15 cellular contexts compared by ENCODE assay signal in the genomic region with DNA sequence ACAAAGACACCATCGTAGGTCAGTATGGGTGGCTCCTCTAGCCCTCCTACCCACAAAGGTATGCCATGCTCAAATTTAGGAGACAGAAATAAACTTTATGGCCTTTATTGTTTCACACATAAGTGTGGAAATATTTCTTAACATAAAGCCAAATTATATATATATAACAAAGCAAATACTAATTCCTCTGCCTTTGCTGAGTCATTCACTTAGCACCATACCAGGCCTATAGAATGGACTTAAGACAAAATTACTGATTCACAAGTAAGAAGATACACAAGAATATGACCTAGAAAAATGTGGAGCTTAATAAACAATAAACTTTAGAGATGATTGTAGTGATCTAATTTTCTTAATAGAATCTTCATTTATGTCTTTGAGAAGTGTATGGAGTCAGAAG. TPM values are rescaled to one million over a fixed set of nuclear protein-coding genes. Genes with fewer than 3 reads are reported as not detected.
"Had no signal": no experiment of that assay in that cellular context is flagged by ENCODE, and none has a peak within 500 bp of the region (broad histone marks: within the 10 kb centered on the region; RNA-seq: fewer than 3 reads in every experiment).

No MANE protein-coding gene starts in this region.

- H3K9me3 ChIP-seq: left lung, prostate gland, stomach had no signal

- FAIRE-seq: astrocyte, kidney, small intestine, TTC549 had no signal

- H3K36me3 ChIP-seq: left lung, prostate gland, stomach had no signal

- H3K27me3 ChIP-seq: left lung, stomach had no signal

- H3K4me3 ChIP-seq: left lung, prostate gland, stomach had no signal

- H3K27ac ChIP-seq: left lung, prostate gland, stomach had no signal

- H3K4me1 ChIP-seq: left lung, prostate gland had no signal

- DNase-seq: activated CD4-positive, alpha-beta T cell treated with anti-CD3 and anti-CD28 coated beads for 36 hours; activated CD4-positive, alpha-beta T cell treated with anti-CD3 and anti-CD28 coated beads, Interleukin-2, amount 50 U/mL, for 48 hours; activated gamma-delta T cell; foreskin melanocyte; kidney; left lung; right cardiac atrium; small intestine; stimulated activated CD4-positive, alpha-beta T cell treated with anti-CD3 and anti-CD28 coated beads, Interleukin-4, amount 100 ng/mL, for 24 hours; stomach had no signal

- ATAC-seq: activated CD4-positive, alpha-beta T cell treated with anti-CD3 and anti-CD28 coated beads for 36 hours; left lung; right cardiac atrium; stimulated activated effector memory CD8-positive, alpha-beta T cell treated with anti-CD3 and anti-CD28 coated beads, Interleukin-12 subunit alpha, Interleukin-12 subunit beta, amount 100 ng/mL, for 72 hours had no signal

RNA-seq across cellular contexts. Expression of a gene that starts 5.2 kb away (rescaled TPM):
- total RNA-seq: mononuclear cell had no signal
